Comparison of ENCODE assay signal across 8 cellular contexts in the genomic region with DNA sequence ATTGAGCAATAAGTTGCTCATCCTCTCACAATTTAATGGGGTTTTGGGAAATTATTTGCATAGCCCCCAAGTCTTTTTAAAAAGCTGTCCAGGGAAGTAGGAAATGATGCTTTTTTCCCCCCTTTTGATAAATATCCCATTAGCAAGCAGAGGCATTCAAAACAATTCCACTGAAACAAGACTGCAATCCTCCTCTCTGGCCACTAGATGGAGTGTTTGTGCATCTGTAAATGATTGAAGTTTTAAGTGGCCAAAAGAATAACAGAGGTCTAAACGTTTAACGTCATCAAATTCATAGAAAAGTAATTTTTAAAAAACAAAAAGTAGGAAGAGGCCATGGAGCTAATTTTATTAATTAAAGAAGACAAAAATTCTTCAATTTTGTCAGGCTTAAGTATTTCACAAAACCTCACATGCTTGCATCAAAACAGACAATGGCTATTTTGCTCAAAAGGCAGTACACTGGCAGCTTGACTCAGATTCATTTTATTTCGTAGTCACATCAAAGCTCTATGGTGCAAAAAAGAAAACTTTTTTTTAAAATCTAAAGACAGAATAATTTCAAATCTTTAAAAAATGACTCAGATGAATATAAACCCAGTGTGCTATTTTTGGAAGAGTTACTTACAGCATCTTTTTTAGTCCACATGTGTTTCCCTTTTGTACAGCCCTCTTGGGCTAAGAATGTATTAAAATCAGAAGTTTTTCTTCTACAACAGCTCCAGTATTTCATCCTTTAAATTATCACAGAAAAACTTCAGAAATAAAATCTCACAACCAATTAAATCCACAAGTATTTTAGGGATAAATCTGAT. TPM values are rescaled to one million over a fixed set of nuclear protein-coding genes. Genes with fewer than 3 reads are reported as not detected.
DNase-seq lines count a peak whose midpoint lies in the region; ATAC-seq, FAIRE-seq and TF ChIP-seq lines count a peak whose summit lies in the region.

No MANE protein-coding gene starts in this region.

- ATAC-seq in GM19463 (IDR thresholded peaks at IDR 0.05; ENCODE audit: unreplicated experiment): peak; percentile 78
- ATAC-seq in HG03520 (IDR thresholded peaks at IDR 0.05; ENCODE audit: unreplicated experiment): peak; percentile 75

- H3K27me3 ChIP-seq in bronchial epithelial cell (ENCODE audit: control insufficient read depth, insufficient read depth, low read length) (no peaks in the 10 kb centered on the region), H7 (ENCODE audit: control insufficient read depth, insufficient read depth, low read length) (no peaks in the 10 kb centered on the region)

- H3K4me3 ChIP-seq in bronchial epithelial cell (ENCODE audit: low read depth, low read length) (no peak overlapping the region), H7 (ENCODE audit: insufficient read depth, low read depth, low read length) (no peak overlapping the region)

- peaks cover 4% of the 10 kb centered on the region for H3K36me3 ChIP-seq in bronchial epithelial cell (ENCODE audit: control insufficient read depth, insufficient read depth, low read length)
- peaks cover 9% of the 10 kb centered on the region for H3K36me3 ChIP-seq in H7 (replicated peaks; ENCODE audit: control insufficient read depth, insufficient read depth, low read length)

- FAIRE-seq in bronchial epithelial cell (lab: Jason Lieb, UNC): no peak

- TF ChIP-seq CTCF in bronchial epithelial cell (IDR thresholded peaks at IDR 0.05; ENCODE audit: insufficient read depth, low read length, severe bottlenecking): peak; percentile 63

- peak; percentile 42 for DNase-seq in SIG-M5 treated with dmso at 0.1 percent for 504 hours (lab: John Stamatoyannopoulos, UW; ENCODE audit: unreplicated experiment)
- DNase-seq in SIG-M5 (lab: John Stamatoyannopoulos, UW): no peak
- DNase-seq in NOMO-1 (lab: John Stamatoyannopoulos, UW; ENCODE audit: unreplicated experiment in 2 of 2): peak; percentile 2 to 44
- peak; percentile 58 for DNase-seq in bronchial epithelial cell (ENCODE audit: low read depth)
- DNase-seq in medulla oblongata (ENCODE audit: extremely low spot score): peak; percentile 79
- no peak for DNase-seq in H7

RNA-seq across cellular contexts. Expression of gene CHORDC1, which starts 17.8 kb away (rescaled TPM):
- total RNA-seq in bronchial epithelial cell: 17.4 and 24.2 TPM in 2 replicates
- 23.7 and 29.1 TPM in 2 replicates for total RNA-seq in H7 (2014; rRNA removed; shearing (Covaris generic))

Comparison
In these comparisons a context has a peak if more than half of its experiments do, and no peak if none do; other contexts are left out.
1. DNase-seq: peak in SIG-M5 treated with dmso at 0.1 percent for 504 hours (single experiment), NOMO-1 (2 of 2), bronchial epithelial cell (single experiment) and medulla oblongata (single experiment); none in SIG-M5 (single experiment) and H7 (single experiment).